16 cellular contexts compared by ENCODE assay signal in genomic region chr2:41990688-41991087, GRCh38. TPM values are rescaled to one million over a fixed set of nuclear protein-coding genes. Genes with fewer than 3 reads are reported as not detected.
A peak's percentile ranks its signal among the peaks of the same experiment; 100 is the strongest.
DNase-seq lines count a peak whose midpoint lies in the region; ATAC-seq, FAIRE-seq and TF ChIP-seq lines count a peak whose summit lies in the region.
"Had no signal": no experiment of that assay in that cellular context is flagged by ENCODE, and none has a peak within 500 bp of the region (broad histone marks: within the 10 kb centered on the region; RNA-seq: fewer than 3 reads in every experiment).

No MANE protein-coding gene starts in this region.

- FAIRE-seq in H1 (lab: Jason Lieb, UNC), result no peak

- H3K79me2 ChIP-seq in H1 (ENCODE audit: control insufficient read depth in 1 of 2, insufficient read depth in 2 of 2, low read length in 2 of 2) (no peaks in the 10 kb centered on the region), PC-3 (ENCODE audit: low read length) (no peaks in the 10 kb centered on the region)

- no peak overlapping the region for H4K5ac ChIP-seq in H1 (ENCODE audit: insufficient read length, low read depth, low read length)

- no peak overlapping the region for H3K23ac ChIP-seq in H1 (ENCODE audit: insufficient read length)
- H3K23ac ChIP-seq in mesenchymal stem cell (ENCODE audit: low read length in 2 of 2), result no peak overlapping the region

- H3K18ac ChIP-seq in H1 (ENCODE audit: extremely low read depth, low read length) (no peak overlapping the region), mesenchymal stem cell (ENCODE audit: low read depth in 1 of 2, low read length in 2 of 2) (peak overlapping the region in 1 of 2 experiments; percentile 40)

- no peak for TF ChIP-seq POLR2A in H1 (IDR thresholded peaks at IDR 0.05; ENCODE audit: control extremely low read depth in 1 of 2, low read depth in 2 of 2, low read length in 2 of 2)
- no peak for TF ChIP-seq POLR2A in spleen (IDR thresholded peaks at IDR 0.05)
- no peak for TF ChIP-seq POLR2A in stomach (IDR thresholded peaks at IDR 0.05)
- no peak for TF ChIP-seq POLR2A in adrenal gland (IDR thresholded peaks at IDR 0.05)

- POLR2A ChIA-PET in H1 (lab: Charles Lee; ENCODE audit: partially characterized antibody), result no interaction called here
- POLR2A ChIA-PET in PC-3 (lab: Charles Lee; ENCODE audit: unreplicated experiment), result no interaction called here

- no TSS peak for BruUV-seq in PC-3 (replicated peaks; lab: Mats Ljungman, UMichigan)

- H3K27me3 ChIP-seq in H1 (replicated peaks in 1 of 4; ENCODE audit: control insufficient read depth in 3 of 4, extremely low read depth in 1 of 4, insufficient read depth in 3 of 4, low read length in 3 of 4), result no peaks in the 10 kb centered on the region
- peaks cover 0 to 16% of the 10 kb centered on the region in 2 experiments for H3K27me3 ChIP-seq in mesenchymal stem cell (ENCODE audit: control insufficient read depth in 1 of 2, insufficient read depth in 1 of 2, low read length in 2 of 2)
- peaks cover 0 to 7% (median 0%) of the 10 kb centered on the region in 7 donors for H3K27me3 ChIP-seq in spleen (replicated peaks in 1 of 7)
- peaks cover 0 to 4% (median 0%) of the 10 kb centered on the region in 3 donors for H3K27me3 ChIP-seq in stomach
- H3K27me3 ChIP-seq in adrenal gland, result no peaks in the 10 kb centered on the region
- H3K27me3 ChIP-seq in PC-3 (ENCODE audit: low read length), result peaks cover 7% of the 10 kb centered on the region; the same call in 1 of the 2 replicates
- H3K27me3 ChIP-seq: colonic mucosa had no signal

- peak overlapping the region; percentile 24 for H2BK20ac ChIP-seq in H1 (ENCODE audit: low read length)

- H2AFZ ChIP-seq in H1 (ENCODE audit: low read length) (no peak overlapping the region), mesenchymal stem cell (ENCODE audit: low read depth, low read length) (no peak overlapping the region), PC-3 (ENCODE audit: low read length) (no peak overlapping the region)

- H3K4me1 ChIP-seq in H1 (replicated peaks in 1 of 4; ENCODE audit: control insufficient read depth in 3 of 4, insufficient read depth in 4 of 4, low read length in 3 of 4) (peaks cover 0 to 3% (median 0%) of the 10 kb centered on the region in 4 experiments; a peak in 1 of 7 replicates), mesenchymal stem cell (ENCODE audit: control insufficient read depth, insufficient read depth, low read depth, low read length) (peaks cover 1% of the 10 kb centered on the region), spleen (peaks cover 0 to 14% (median 2%) of the 10 kb centered on the region in 6 donors), stomach (no peaks in the 10 kb centered on the region), adrenal gland (replicated peaks in 1 of 2) (peaks cover 0 to 12% of the 10 kb centered on the region in 2 donors), PC-3 (ENCODE audit: insufficient read depth, low read length) (no peaks in the 10 kb centered on the region)
- H3K4me1 ChIP-seq: colonic mucosa had no signal

- H3K27ac ChIP-seq in H1 (ENCODE audit: low read depth, low read length) (no peak overlapping the region), mesenchymal stem cell (ENCODE audit: low read length, poor library complexity, severe bottlenecking) (no peak overlapping the region), spleen (peak overlapping the region in 5 of 8 donors; percentile 19 to 74 (median 52)), stomach (no peak overlapping the region), adrenal gland (peak overlapping the region in 1 of 5 donors; percentile 37), PC-3 (ENCODE audit: low read length) (no peak overlapping the region)
- H3K27ac ChIP-seq: colonic mucosa had no signal

- H3K9me3 ChIP-seq in H1 (ENCODE audit: insufficient read depth in 2 of 2, low read depth in 1 of 2, low read length in 1 of 2) (peaks cover 7 to 15% of the 10 kb centered on the region in 2 experiments; a peak in 3 of 4 replicates), mesenchymal stem cell (ENCODE audit: control insufficient read depth, low read length) (no peaks in the 10 kb centered on the region), spleen (no peaks in the 10 kb centered on the region), stomach (no peaks in the 10 kb centered on the region), adrenal gland (replicated peaks in 1 of 3) (no peaks in the 10 kb centered on the region), PC-3 (ENCODE audit: low read length) (no peaks in the 10 kb centered on the region)
- H3K9me3 ChIP-seq: colonic mucosa had no signal

- no peak for TF ChIP-seq EP300 in H1 (IDR thresholded peaks at IDR 0.05; ENCODE audit: borderline replicate concordance in 1 of 2, low read depth in 2 of 2, low read length in 2 of 2)
- no peak for TF ChIP-seq EP300 in stomach (IDR thresholded peaks at IDR 0.05)

- no peak for ATAC-seq in PC-3

- no peaks in the 10 kb centered on the region for H3F3A ChIP-seq in PC-3 (ENCODE audit: low read length, unreplicated experiment)

- DNase-seq in NCI-H226 (peak; percentile 81), H1 (ENCODE audit: low read depth in 1 of 2, low spot score in 2 of 2) (no peak), mesenchymal stem cell (peak; percentile 80), spleen (no peak), cerebellum (ENCODE audit: low spot score) (no peak), stomach (no peak), adrenal gland (no peak), PC-3 (no peak)
- DNase-seq: activated CD4-positive, alpha-beta T cell treated with anti-CD3 and anti-CD28 coated beads for 48 hours; activated T-cell treated with anti-CD3 and anti-CD28 coated beads, Interleukin-2, amount 50 U/mL, for 1 hour; colonic mucosa; DMS153; NCI-H345; Right ventricle myocardium superior; stimulated activated naive CD4-positive, alpha-beta T cell treated with Interleukin-2 at 50 U/mL for 16 hours had no signal

- TF ChIP-seq RAD21 in H1 (IDR thresholded peaks at IDR 0.05 in 1 of 2, conservative IDR thresholded peaks at IDR 0.05 in 1 of 2; ENCODE audit: low read depth in 2 of 2, low read length in 2 of 2), result no peak

- H3K9ac ChIP-seq in H1 (replicated peaks in 1 of 4; ENCODE audit: extremely low read depth in 1 of 4, low read depth in 3 of 4, low read length in 3 of 4), result no peak overlapping the region
- H3K9ac ChIP-seq in mesenchymal stem cell (ENCODE audit: low read length), result peak overlapping the region; percentile 38
- no peak overlapping the region for H3K9ac ChIP-seq in PC-3 (ENCODE audit: low read length)

- H2BK120ac ChIP-seq in H1 (replicated peaks; ENCODE audit: low read depth, low read length), result no peak overlapping the region
- no peak overlapping the region for H2BK120ac ChIP-seq in mesenchymal stem cell (ENCODE audit: low read depth, low read length)

- H2BK5ac ChIP-seq in H1 (ENCODE audit: low read depth, low read length) (no peak overlapping the region), mesenchymal stem cell (ENCODE audit: low read depth, low read length, poor library complexity, severe bottlenecking) (no peak overlapping the region)

- no peak overlapping the region for H3K56ac ChIP-seq in H1 (replicated peaks; ENCODE audit: insufficient read length, low read depth, low read length)

- H3K4ac ChIP-seq in H1 (replicated peaks; ENCODE audit: insufficient read length, low read depth, low read length) (no peak overlapping the region), mesenchymal stem cell (ENCODE audit: low read depth in 1 of 2, low read length in 2 of 2) (peak overlapping the region; percentile 5 to 10)

- H3K4me3 ChIP-seq in H1 (ENCODE audit: extremely low read depth in 1 of 4, insufficient read depth in 2 of 4, low read depth in 3 of 4, low read length in 4 of 4) (no peak overlapping the region), mesenchymal stem cell (ENCODE audit: insufficient read depth in 1 of 2, low read depth in 1 of 2, low read length in 2 of 2) (no peak overlapping the region), spleen (no peak overlapping the region), stomach (no peak overlapping the region), adrenal gland (no peak overlapping the region), PC-3 (ENCODE audit: low read length) (no peak overlapping the region)
- H3K4me3 ChIP-seq: colonic mucosa, skin epidermis had no signal

- H2BK12ac ChIP-seq in H1 (ENCODE audit: low read depth, low read length) (peak overlapping the region; percentile 72; the same call in 1 of the 2 replicates), mesenchymal stem cell (ENCODE audit: low read length in 2 of 2) (peak overlapping the region in 1 of 2 experiments; percentile 2)

- no peaks in the 10 kb centered on the region for H3K79me1 ChIP-seq in H1 (ENCODE audit: low read depth, low read length)
- no peaks in the 10 kb centered on the region for H3K79me1 ChIP-seq in mesenchymal stem cell (replicated peaks; ENCODE audit: low read length, poor library complexity, severe bottlenecking)

- peak overlapping the region; percentile 59; the same call in 1 of the 2 replicates for H2AK5ac ChIP-seq in H1 (ENCODE audit: low read depth, low read length)
- no peak overlapping the region for H2AK5ac ChIP-seq in mesenchymal stem cell (ENCODE audit: low read length, severe bottlenecking)

- H4K8ac ChIP-seq in H1 (ENCODE audit: extremely low read depth, insufficient read depth, low read length) (no peak overlapping the region), mesenchymal stem cell (ENCODE audit: low read length) (peak overlapping the region; percentile 19)

- peaks cover 3% of the 10 kb centered on the region; the same call in 1 of the 2 replicates for H3K23me2 ChIP-seq in H1 (ENCODE audit: low read depth, low read length)

- H4K20me1 ChIP-seq in H1 (replicated peaks in 1 of 2; ENCODE audit: control insufficient read depth in 1 of 2, insufficient read depth in 2 of 2, low read length in 2 of 2) (no peaks in the 10 kb centered on the region), PC-3 (ENCODE audit: low read length) (no peaks in the 10 kb centered on the region)

- H3K9me2 ChIP-seq in PC-3 (replicated peaks; ENCODE audit: low read length), result no peaks in the 10 kb centered on the region

- 68% methylated on average over 4 of the region's 4 CpGs; no CpG with 5 or more reads in 1 of the 2 experiments for WGBS in H1 (ENCODE audit: extremely low coverage in 1 of 2, insufficient coverage in 1 of 2, insufficient read length in 1 of 2, insufficient replicate concordance in 2 of 2, low coverage in 1 of 2, low lambda C conversion rate in 2 of 2, missing lambda C conversion rate in 1 of 2), 2 experiments
- WGBS in mesenchymal stem cell, result 52% methylated on average over 4 of the region's 4 CpGs
- WGBS in spleen, 5 donors, result 52 to 81% (median 62%) methylated on average over 4 of the region's 4 CpGs
- WGBS in stomach, 5 donors, result 56 to 67% (median 63%) methylated on average over 4 of the region's 4 CpGs
- WGBS in adrenal gland, 4 donors, result 59 to 74% (median 66%) methylated on average over 4 of the region's 4 CpGs

- H3K36me3 ChIP-seq in H1 (ENCODE audit: control insufficient read depth in 2 of 4, insufficient read depth in 4 of 4, low read length in 3 of 4) (no peaks in the 10 kb centered on the region), mesenchymal stem cell (ENCODE audit: control insufficient read depth in 1 of 2, insufficient read depth in 2 of 2, low read depth in 1 of 2, low read length in 2 of 2) (no peaks in the 10 kb centered on the region), spleen (no peaks in the 10 kb centered on the region), stomach (no peaks in the 10 kb centered on the region), adrenal gland (replicated peaks in 1 of 2) (no peaks in the 10 kb centered on the region), PC-3 (ENCODE audit: low read depth, low read length) (no peaks in the 10 kb centered on the region)
- H3K36me3 ChIP-seq: colonic mucosa had no signal

- no peak overlapping the region for H3K14ac ChIP-seq in H1 (ENCODE audit: insufficient read length)
- peak overlapping the region in 1 of 2 experiments; percentile 39 for H3K14ac ChIP-seq in mesenchymal stem cell (ENCODE audit: low read length in 2 of 2)

- H4K91ac ChIP-seq in H1 (replicated peaks; ENCODE audit: insufficient read length, low read length) (peak overlapping the region; percentile 63), mesenchymal stem cell (ENCODE audit: low read length) (no peak overlapping the region)

- no peak overlapping the region for H3K4me2 ChIP-seq in H1 (ENCODE audit: insufficient read depth in 1 of 2, low read depth in 2 of 2, low read length in 2 of 2)
- H3K4me2 ChIP-seq in mesenchymal stem cell (ENCODE audit: low read length, poor library complexity, severe bottlenecking), result no peak overlapping the region
- H3K4me2 ChIP-seq in PC-3 (ENCODE audit: low read length), result no peak overlapping the region

- TF ChIP-seq CTCF in H1 (IDR thresholded peaks at IDR 0.05; ENCODE audit: control extremely low read depth in 1 of 3, insufficient read depth in 1 of 3, low read depth in 1 of 3, low read length in 3 of 3) (no peak), spleen (IDR thresholded peaks at IDR 0.05 in 8 of 11, conservative IDR thresholded peaks at IDR 0.05 in 3 of 11) (no peak), stomach (IDR thresholded peaks at IDR 0.05) (no peak), adrenal gland (IDR thresholded peaks at IDR 0.05) (no peak), PC-3 (conservative IDR thresholded peaks at IDR 0.05; ENCODE audit: low read depth, low read length) (no peak)

- intact Hi-C loops in spleen (cut with DNase I; ENCODE audit: low total_unique reads) (no loop called here), stomach (cut with DNase I; ENCODE audit: low total_unique reads) (no loop called here), adrenal gland (cut with DNase I) (no loop called here), PC-3 (cut with micrococcal nuclease) (no loop called here)

- CTCF ChIA-PET in H1 (lab: Charles Lee; ENCODE audit: partially characterized antibody) (no interaction called here), PC-3 (lab: Charles Lee) (no interaction called here)

- H2BK15ac ChIP-seq in H1 (ENCODE audit: low read length), result 0 out of 2 replicates have a peak overlapping the region, but pooled peaks have one; percentile 46
- H2BK15ac ChIP-seq in mesenchymal stem cell (ENCODE audit: low read depth, poor library complexity, severe bottlenecking), result no peak overlapping the region

RNA-seq across cellular contexts. Expression of gene PKDCC, which starts 57.1 kb away (rescaled TPM):
- total RNA-seq in H1 (2021; fragmentation: NEBNext Ultra II Directional; extraction: Animal tissue kit (Norgen Biotek cat#: 25700)), result 48.0 and 49.9 TPM in 2 replicates
- polyA plus RNA-seq in H1 (2011; rRNA removed), result 80.1 and 115 TPM in 2 replicates
- polyA plus RNA-seq in H1 (2011; cell fraction: cytosol; rRNA removed), result 148 TPM
- 347 TPM for polyA plus RNA-seq in H1 (2011; cell fraction: nucleus; rRNA removed)
- 37.2 to 63.9 TPM (median 58.3 TPM) in 4 replicates for polyA plus RNA-seq in H1 (2012, experiment 1 of 2)
- 59.7 TPM for polyA plus RNA-seq in H1 (2012, experiment 2 of 2)
- polyA plus RNA-seq in H1 (2013, experiment 1 of 2), result 8.0 TPM
- polyA plus RNA-seq in H1 (2013, experiment 2 of 2), result 7.8 TPM
- polyA minus RNA-seq in H1 (2011; rRNA and poly(A)+ RNA removed), result 84.3 and 179 TPM in 2 replicates
- polyA minus RNA-seq in H1 (2011; cell fraction: cytosol; rRNA and poly(A)+ RNA removed), result 55.0 TPM
- polyA minus RNA-seq in H1 (2011; cell fraction: nucleus; rRNA and poly(A)+ RNA removed), result 79.6 TPM
- polyA plus RNA-seq in mesenchymal stem cell (2013, experiment 1 of 2), result 35.7 TPM
- 35.3 TPM for polyA plus RNA-seq in mesenchymal stem cell (2013, experiment 2 of 2)
- total RNA-seq in spleen, result 10 to 100 TPM; 41.0 to 81.9 (median 51.7) TPM
- 10 to 100 TPM; 19.8 to 44.0 (median 31.8) TPM for polyA plus RNA-seq in spleen
- total RNA-seq in cerebellum, result 30.9 TPM
- 100 to 1,000 TPM in 1 of 5 donors, 10 to 100 TPM in 4; 25.1 to 176 (median 66.8) TPM for total RNA-seq in stomach
- polyA plus RNA-seq in stomach, result 10 to 100 TPM; 15.4 to 36.4 (median 31.7) TPM
- 10 to 100 TPM; 29.7 to 74.7 (median 46.9) TPM for total RNA-seq in adrenal gland
- 100 to 1,000 TPM in 1 of 3 donors, 10 to 100 TPM in 2; 47.5 to 170 (median 90.4) TPM for polyA plus RNA-seq in adrenal gland
- 1.9 and 2.1 TPM in 2 replicates for total RNA-seq in PC-3 (2014; rRNA removed)

Comparison
In these comparisons a context has a peak if more than half of its experiments do, and no peak if none do; other contexts are left out.
1. DNase-seq: peak in NCI-H226 (single experiment) and mesenchymal stem cell (single experiment); none in H1 (0 of 2), spleen (single experiment), cerebellum (single experiment), stomach (single experiment), adrenal gland (0 of 7) and PC-3 (single experiment).
2. H3K27ac ChIP-seq: peak in spleen (5 of 8); none in H1 (single experiment), mesenchymal stem cell (single experiment), stomach (0 of 5) and PC-3 (single experiment).